Comparison of ENCODE assay signal across 10 cellular contexts in the genomic region with DNA sequence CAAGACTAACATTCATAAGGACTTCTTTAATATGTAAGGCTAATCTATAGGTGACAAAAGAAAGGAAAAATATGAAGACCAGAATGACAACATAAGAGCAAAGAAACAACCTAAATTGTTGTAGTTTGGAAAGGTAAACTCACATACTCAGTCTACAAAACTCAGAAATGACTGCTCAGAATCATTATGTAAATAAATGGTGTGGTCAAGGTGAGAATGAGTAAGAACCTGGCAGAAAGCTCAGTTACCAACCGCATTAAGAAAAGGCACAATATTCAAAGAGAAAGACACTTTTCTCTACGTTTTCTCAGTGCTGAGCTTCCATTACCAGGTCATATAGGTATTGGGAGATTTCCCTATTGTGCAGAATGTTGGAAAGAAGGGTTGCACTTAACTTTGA. TPM values are rescaled to one million over a fixed set of nuclear protein-coding genes. Genes with fewer than 3 reads are reported as not detected.
DNase-seq lines count a peak whose midpoint lies in the region; ATAC-seq and TF ChIP-seq lines count a peak whose summit lies in the region.
"Had no signal": no experiment of that assay in that cellular context is flagged by ENCODE, and none has a peak within 500 bp of the region (broad histone marks: within the 10 kb centered on the region; RNA-seq: fewer than 3 reads in every experiment).

No MANE protein-coding gene starts in this region.

- BruUV-seq in PC-3 (replicated peaks; lab: Mats Ljungman, UMichigan) = no TSS peak

- H3F3A ChIP-seq in PC-3 (ENCODE audit: low read length, unreplicated experiment) = peaks cover 6% of the 10 kb centered on the region

- H3K4me2 ChIP-seq in PC-3 (ENCODE audit: low read length) = peak overlapping the region; percentile 62
- H3K4me2 ChIP-seq: BLaER1 treated with 17β-estradiol and CSF1 and Interleukin-3, amounts not matched to agents 10 nM and 100 nM had no signal

- no peak overlapping the region for H3K4me3 ChIP-seq in PC-3 (ENCODE audit: low read length)
- H3K4me3 ChIP-seq: BLaER1 treated with 17β-estradiol and CSF1 and Interleukin-3, amounts not matched to agents 10 nM and 100 nM had no signal

- peak; percentile 77 for ATAC-seq in GM18498 (IDR thresholded peaks at IDR 0.05; ENCODE audit: unreplicated experiment)
- ATAC-seq in GM19397 (IDR thresholded peaks at IDR 0.05; ENCODE audit: unreplicated experiment) = peak; percentile 75
- peak; percentile 72 for ATAC-seq in HG02870 (IDR thresholded peaks at IDR 0.05; ENCODE audit: unreplicated experiment)
- peak; percentile 57 for ATAC-seq in PC-3

- peaks cover 77% of the 10 kb centered on the region for H3K79me2 ChIP-seq in PC-3 (ENCODE audit: low read length)

- intact Hi-C loops in PC-3 (cut with micrococcal nuclease) = loop anchor here (5.0 kb wide), 1 partner anchor 40 kb away; no protein-coding TSS in a partner anchor

- peaks cover 37% of the 10 kb centered on the region for H3K4me1 ChIP-seq in PC-3 (ENCODE audit: insufficient read depth, low read length)

- CTCF ChIA-PET in PC-3 (lab: Charles Lee) = interaction anchor here (0.5 kb wide), 1 partner anchor 1984 kb away, joined by 3 read pairs; no protein-coding TSS in a partner anchor

- no peak for TF ChIP-seq CTCF in PC-3 (conservative IDR thresholded peaks at IDR 0.05; ENCODE audit: low read depth, low read length)

- H3K36me3 ChIP-seq in PC-3 (ENCODE audit: low read depth, low read length) = peaks cover 7% of the 10 kb centered on the region; the same call in 1 of the 2 replicates

- no peaks in the 10 kb centered on the region for H3K27me3 ChIP-seq in PC-3 (ENCODE audit: low read length)
- H3K27me3 ChIP-seq: BLaER1 treated with 17β-estradiol and CSF1 and Interleukin-3, amounts not matched to agents 10 nM and 100 nM had no signal

- peak overlapping the region; percentile 31; the same call in 1 of the 2 replicates for H3K27ac ChIP-seq in PC-3 (ENCODE audit: low read length)
- H3K27ac ChIP-seq: BLaER1 treated with 17β-estradiol and CSF1 and Interleukin-3, amounts not matched to agents 10 nM and 100 nM had no signal

- DNase-seq in PC-3 = peak; percentile 79
- no peak for DNase-seq in NCI-H345 treated with DMSO at 0.1 percent for 48 hours (lab: John Stamatoyannopoulos, UW; ENCODE audit: unreplicated experiment)
- DNase-seq in iPS-NIHi11 (ENCODE audit: low spot score) = no peak
- no peak for DNase-seq in DMS153 treated with DMSO at 0.1 percent for 48 hours (lab: John Stamatoyannopoulos, UW; ENCODE audit: unreplicated experiment)
- no peak for DNase-seq in NCI-H2196 (lab: John Stamatoyannopoulos, UW; ENCODE audit: unreplicated experiment)
- DNase-seq: NCI-H187 had no signal

- peaks cover 14% of the 10 kb centered on the region; the same call in 1 of the 2 replicates for H4K20me1 ChIP-seq in PC-3 (ENCODE audit: low read length)

- no peaks in the 10 kb centered on the region for H3K9me2 ChIP-seq in PC-3 (replicated peaks; ENCODE audit: low read length)

- POLR2A ChIA-PET in PC-3 (lab: Charles Lee; ENCODE audit: unreplicated experiment) = interaction anchor here (0.6 kb wide), 2 partner anchors 15 to 16 kb away, joined by 4 to 5 read pairs; no protein-coding TSS in a partner anchor

- no peak overlapping the region for H3K9ac ChIP-seq in PC-3 (ENCODE audit: low read length)
- H3K9ac ChIP-seq: BLaER1 treated with 17β-estradiol and CSF1 and Interleukin-3, amounts not matched to agents 10 nM and 100 nM had no signal

- no peak overlapping the region for H2AFZ ChIP-seq in PC-3 (ENCODE audit: low read length)

- H3K9me3 ChIP-seq in PC-3 (ENCODE audit: low read length) = no peaks in the 10 kb centered on the region

RNA-seq across cellular contexts. Expression of a gene that starts 15.8 kb away (rescaled TPM):
- 12.6 and 15.0 TPM in 2 replicates for total RNA-seq in PC-3 (2014; rRNA removed)

RNA-seq across cellular contexts. Expression of a gene that starts 29.3 kb away (rescaled TPM):
- 214 and 254 TPM in 2 replicates for total RNA-seq in PC-3 (2014; rRNA removed)
